In genomic region chr16:6836771-6837170, GRCh38 we compare ENCODE assay signal across 14 cellular contexts.
A peak's percentile ranks its signal among the peaks of the same experiment; 100 is the strongest.
DNase-seq lines count a peak whose midpoint lies in the region; ATAC-seq and TF ChIP-seq lines count a peak whose summit lies in the region.
"Had no signal": no experiment of that assay in that cellular context is flagged by ENCODE, and none has a peak within 500 bp of the region (broad histone marks: within the 10 kb centered on the region; RNA-seq: fewer than 3 reads in every experiment).

No MANE protein-coding gene starts in this region.

- no peak overlapping the region for H3K9ac ChIP-seq in endocrine pancreas (ENCODE audit: control insufficient read depth, insufficient read depth, low read length)

- H3K36me3 ChIP-seq in endocrine pancreas (ENCODE audit: control insufficient read depth, insufficient read depth, low read length) (no peaks in the 10 kb centered on the region), kidney epithelial cell (ENCODE audit: control insufficient read depth, insufficient read depth, low read length) (no peaks in the 10 kb centered on the region)
- H3K36me3 ChIP-seq: BE2C, HAP-1 had no signal

- ATAC-seq in GM19023 (IDR thresholded peaks at IDR 0.05; ENCODE audit: unreplicated experiment): no peak
- no peak for ATAC-seq in HG03439 (IDR thresholded peaks at IDR 0.05; ENCODE audit: unreplicated experiment)
- ATAC-seq: K562 had no signal

- H3K4me3 ChIP-seq in endocrine pancreas (ENCODE audit: control insufficient read depth, insufficient read depth, low read length) (peak overlapping the region; percentile 14), kidney epithelial cell (ENCODE audit: low read depth, low read length) (no peak overlapping the region)
- H3K4me3 ChIP-seq: HAP-1, K562 had no signal

- no peak for TF ChIP-seq CTCF in kidney epithelial cell (IDR thresholded peaks at IDR 0.05; ENCODE audit: insufficient read depth, low read length, poor library complexity, severe bottlenecking)

- H3K27me3 ChIP-seq in endocrine pancreas (ENCODE audit: control insufficient read depth, insufficient read depth, low read length) (no peaks in the 10 kb centered on the region), kidney epithelial cell (ENCODE audit: control insufficient read depth, insufficient read depth, low read length) (no peaks in the 10 kb centered on the region)
- H3K27me3 ChIP-seq: BE2C had no signal

- H3K4me1 ChIP-seq in endocrine pancreas (ENCODE audit: control insufficient read depth, insufficient read depth, low read length): peaks cover 10% of the 10 kb centered on the region
- H3K4me1 ChIP-seq: BE2C, HAP-1 had no signal

- DNase-seq in HK-2 (ENCODE audit: unreplicated experiment) (peak; percentile 49), kidney epithelial cell (ENCODE audit: low read depth) (peak; percentile 87), renal cortical epithelial cell (ENCODE audit: low read depth) (peak; percentile 97), NCI-H128 (lab: John Stamatoyannopoulos, UW; ENCODE audit: unreplicated experiment) (no peak), COLO668 (lab: John Stamatoyannopoulos, UW; ENCODE audit: unreplicated experiment) (no peak)
- DNase-seq: BE2C; CD4-positive, alpha-beta memory T cell; COR-L47; DMS53 had no signal

- H3K9me3 ChIP-seq in endocrine pancreas (ENCODE audit: control insufficient read depth, low read length): no peaks in the 10 kb centered on the region
- H3K9me3 ChIP-seq: BE2C, HAP-1 had no signal

Comparison
In these comparisons a context has a peak if more than half of its experiments do, and no peak if none do; other contexts are left out.
1. DNase-seq: peak in HK-2 (single experiment), kidney epithelial cell (single experiment) and renal cortical epithelial cell (single experiment); none in NCI-H128 (single experiment) and COLO668 (single experiment).